In genomic region chr1:14790967-14791366, GRCh38 we compare ENCODE assay signal across 22 cellular contexts.
A peak's percentile ranks its signal among the peaks of the same experiment; 100 is the strongest.
DNase-seq lines count a peak whose midpoint lies in the region; ATAC-seq, FAIRE-seq and TF ChIP-seq lines count a peak whose summit lies in the region.
"Had no signal": no experiment of that assay in that cellular context is flagged by ENCODE, and none has a peak within 500 bp of the region (broad histone marks: within the 10 kb centered on the region; RNA-seq: fewer than 3 reads in every experiment).

No MANE protein-coding gene starts in this region.

- H3K9me3 Mint-ChIP-seq in H9 (no peaks in the 10 kb centered on the region), glutamatergic neuron (ENCODE audit: unreplicated experiment) (peaks cover 3% of the 10 kb centered on the region)

- no peak for TF ChIP-seq POLR2A in K562 (conservative IDR thresholded peaks at IDR 0.05)
- TF ChIP-seq POLR2A in spleen (IDR thresholded peaks at IDR 0.05), result no peak

- H3K4me3 Mint-ChIP-seq in H9, result no peak overlapping the region
- H3K4me3 Mint-ChIP-seq in glutamatergic neuron (ENCODE audit: unreplicated experiment), result no peak overlapping the region
- H3K4me3 Mint-ChIP-seq: CD14-positive monocyte; CD4-positive, alpha-beta memory T cell; CD4-positive, CD25-positive, alpha-beta regulatory T cell; CD8-positive, alpha-beta memory T cell had no signal

- H3K4me3 ChIP-seq in K562 (no peak overlapping the region), spleen (no peak overlapping the region)
- H3K4me3 ChIP-seq: BLaER1 had no signal

- H3K27ac Mint-ChIP-seq in H9, result peak overlapping the region in 2 of 3 experiments; percentile 15 to 65; a peak in 1 of 7 replicates
- no peak overlapping the region for H3K27ac Mint-ChIP-seq in glutamatergic neuron (ENCODE audit: unreplicated experiment)
- H3K27ac Mint-ChIP-seq: CD14-positive monocyte; CD4-positive, alpha-beta memory T cell had no signal

- no peak overlapping the region for H3T11ph ChIP-seq in H9 (ENCODE audit: low read length)

- H3K4me1 ChIP-seq in H9 (ENCODE audit: insufficient read depth, low read length), result peaks cover 10% of the 10 kb centered on the region; the same call in 1 of the 2 replicates
- H3K4me1 ChIP-seq in K562 (replicated peaks in 1 of 2; ENCODE audit: control insufficient read depth in 2 of 2, insufficient read depth in 2 of 2, low read length in 2 of 2), result peaks cover 29 to 31% of the 10 kb centered on the region in 2 experiments; a peak in 4 of 5 replicates
- H3K4me1 ChIP-seq in spleen, result peaks cover 0 to 6% (median 0%) of the 10 kb centered on the region in 6 donors
- H3K4me1 ChIP-seq: BE2C, BLaER1 had no signal

- H3K18ac ChIP-seq in H9 (ENCODE audit: insufficient read length, low read depth, low read length), result no peak overlapping the region

- H3K36me3 ChIP-seq in K562 (ENCODE audit: control insufficient read depth, insufficient read depth, low read length) (no peaks in the 10 kb centered on the region), spleen (no peaks in the 10 kb centered on the region)
- H3K36me3 ChIP-seq: BE2C, BLaER1 had no signal

- no peak for TF ChIP-seq CTCF in H9 (conservative IDR thresholded peaks at IDR 0.05)
- no peak for TF ChIP-seq CTCF in K562 (IDR thresholded peaks at IDR 0.05 in 2 of 3, conservative IDR thresholded peaks at IDR 0.05 in 1 of 3; ENCODE audit: insufficient read depth in 2 of 3, low read depth in 1 of 3, low read length in 3 of 3)
- TF ChIP-seq CTCF in spleen (IDR thresholded peaks at IDR 0.05 in 8 of 11, conservative IDR thresholded peaks at IDR 0.05 in 3 of 11), result no peak
- TF ChIP-seq CTCF in glutamatergic neuron (IDR thresholded peaks at IDR 0.05; ENCODE audit: partially characterized antibody, unreplicated experiment), result no peak

- in situ Hi-C loops in K562 (cut with MboI), result no loop called here

- no peaks in the 10 kb centered on the region for H3K23me2 ChIP-seq in H9 (ENCODE audit: insufficient read length, low read depth, low read length, poor library complexity, severe bottlenecking)

- H3K9me1 ChIP-seq in K562 (ENCODE audit: control insufficient read depth, insufficient read depth, low read length), result no peaks in the 10 kb centered on the region

- H2BK15ac ChIP-seq in H9 (ENCODE audit: low read depth, low read length), result no peak overlapping the region

- H3K14ac ChIP-seq in H9 (ENCODE audit: insufficient read depth, low read length), result no peak overlapping the region

- TF ChIP-seq RAD21 in K562 (CRISPR knock-in tag; conservative IDR thresholded peaks at IDR 0.05 in 1 of 2, IDR thresholded peaks at IDR 0.05 in 1 of 2), result no peak

- H2AK5ac ChIP-seq in H9 (ENCODE audit: insufficient read length, low read length), result no peak overlapping the region

- no peak overlapping the region for H3K23ac ChIP-seq in H9 (ENCODE audit: insufficient read length, low read depth, low read length)

- no peak overlapping the region for H3K27ac ChIP-seq in H9 (ENCODE audit: insufficient read length, low read depth, low read length)
- no peak overlapping the region for H3K27ac ChIP-seq in K562 (ENCODE audit: extremely low read depth, low read depth, low read length)
- no peak overlapping the region for H3K27ac ChIP-seq in spleen
- H3K27ac ChIP-seq: BLaER1 had no signal

- H2BK12ac ChIP-seq in H9 (ENCODE audit: insufficient read length, low read depth, low read length), result no peak overlapping the region

- no peak overlapping the region for H3K56ac ChIP-seq in H9 (ENCODE audit: insufficient read length, low read depth, low read length)

- H3K36me3 Mint-ChIP-seq in H9 (ENCODE audit: insufficient read depth in 1 of 3, low read depth in 3 of 3), result no peaks in the 10 kb centered on the region
- H3K36me3 Mint-ChIP-seq in glutamatergic neuron (ENCODE audit: unreplicated experiment), result no peaks in the 10 kb centered on the region
- H3K36me3 Mint-ChIP-seq: CD14-positive monocyte; CD4-positive, alpha-beta memory T cell; CD4-positive, CD25-positive, alpha-beta regulatory T cell; CD8-positive, alpha-beta memory T cell had no signal

- no peaks in the 10 kb centered on the region for H3K9me3 ChIP-seq in H9 (ENCODE audit: control insufficient read depth, low read depth, low read length)
- H3K9me3 ChIP-seq in K562 (replicated peaks; ENCODE audit: control insufficient read depth, insufficient read depth, low read depth, low read length), result no peaks in the 10 kb centered on the region
- H3K9me3 ChIP-seq in spleen, result no peaks in the 10 kb centered on the region
- H3K9me3 ChIP-seq: BE2C, BLaER1 had no signal

- H3K27me3 ChIP-seq in H9 (ENCODE audit: insufficient read depth, low read length) (no peaks in the 10 kb centered on the region), K562 (ENCODE audit: control insufficient read depth in 2 of 2, insufficient read depth in 2 of 2, low read length in 2 of 2) (no peaks in the 10 kb centered on the region), spleen (replicated peaks in 1 of 7) (no peaks in the 10 kb centered on the region)
- H3K27me3 ChIP-seq: BE2C, BLaER1 had no signal

- no peak overlapping the region for H2BK20ac ChIP-seq in H9 (ENCODE audit: low read depth, low read length, poor library complexity, severe bottlenecking)

- H2BK5ac ChIP-seq in H9 (ENCODE audit: insufficient read length, low read length), result no peak overlapping the region

- no peaks in the 10 kb centered on the region for H4K20me1 ChIP-seq in H9 (ENCODE audit: control insufficient read depth, insufficient read depth, insufficient read length)
- H4K20me1 ChIP-seq in K562 (replicated peaks; ENCODE audit: control insufficient read depth, insufficient read depth, low read length), result no peaks in the 10 kb centered on the region
- H4K20me1 ChIP-seq: BLaER1 had no signal

- no peaks in the 10 kb centered on the region for H3K79me2 ChIP-seq in H9 (ENCODE audit: insufficient read depth, low read length)
- no peaks in the 10 kb centered on the region for H3K79me2 ChIP-seq in K562 (ENCODE audit: control insufficient read depth, insufficient read depth, low read length)

- H3K4me1 Mint-ChIP-seq in H9 (peaks cover 34% of the 10 kb centered on the region in 2 experiments), glutamatergic neuron (ENCODE audit: low read depth, unreplicated experiment) (no peaks in the 10 kb centered on the region)
- H3K4me1 Mint-ChIP-seq: CD14-positive monocyte; CD4-positive, alpha-beta memory T cell; CD4-positive, CD25-positive, alpha-beta regulatory T cell; CD8-positive, alpha-beta memory T cell had no signal

- H2AFZ ChIP-seq in H9 (ENCODE audit: low read length) (no peak overlapping the region), K562 (ENCODE audit: low read depth, low read length) (peak overlapping the region; percentile 7; the same call in 1 of the 2 replicates)

- H3K79me1 ChIP-seq in H9 (ENCODE audit: insufficient read depth, low read depth, low read length, poor library complexity, severe bottlenecking), result no peaks in the 10 kb centered on the region

- FAIRE-seq in K562 (lab: Jason Lieb, UNC), result no peak
- FAIRE-seq: A204.1, D721Med, G401.6, GM12891 had no signal

- BruUV-seq in K562 (replicated peaks; lab: Mats Ljungman, UMichigan), result no TSS peak

- H3K9ac ChIP-seq in H9 (ENCODE audit: extremely low read depth, insufficient read length, low read length) (no peak overlapping the region), K562 (ENCODE audit: insufficient read depth in 1 of 2, low read depth in 2 of 2, low read length in 2 of 2) (peak overlapping the region in 1 of 2 experiments; percentile 59; a peak in 2 of 4 replicates)
- H3K9ac ChIP-seq: BLaER1 had no signal

- no peak for TF ChIP-seq EP300 in K562 (IDR thresholded peaks at IDR 0.05; ENCODE audit: low read length)

- WGBS in H9 (ENCODE audit: extremely low coverage, insufficient read length, low lambda C conversion rate), result no CpG with 5 or more reads among the region's 8 CpGs
- 49% methylated on average over 8 of the region's 8 CpGs for WGBS in K562 (ENCODE audit: insufficient coverage, low coverage, missing lambda C conversion rate)
- WGBS in spleen, 5 donors, result 66 to 87% (median 78%) methylated on average over 8 of the region's 8 CpGs

- H3K4ac ChIP-seq in H9 (ENCODE audit: low read depth, low read length), result no peak overlapping the region

- H4K91ac ChIP-seq in H9 (ENCODE audit: insufficient read length, low read depth, low read length), result no peak overlapping the region

- CTCF ChIA-PET in K562 (lab: Yijun Ruan, JAX; ENCODE audit: low intra/inter-chr PET ratio), result no interaction called here

- no peak overlapping the region for H3K4me2 ChIP-seq in H9 (ENCODE audit: insufficient read depth, insufficient read length, low read length)
- no peak overlapping the region for H3K4me2 ChIP-seq in K562 (ENCODE audit: insufficient read depth, low read length)
- H3K4me2 ChIP-seq: BLaER1 had no signal

- POLR2A ChIA-PET in K562 (lab: Yijun Ruan, JAX), result no interaction called here

- no peak overlapping the region for H4K8ac ChIP-seq in H9 (replicated peaks; ENCODE audit: insufficient read length, low read depth, low read length)

- intact Hi-C loops in K562 (cut with micrococcal nuclease) (no loop called here), spleen (cut with DNase I; ENCODE audit: low total_unique reads) (no loop called here)

- H2BK120ac ChIP-seq in H9 (ENCODE audit: low read depth, low read length, poor library complexity, severe bottlenecking), result no peak overlapping the region

- no peak for ATAC-seq in K562

- H4K5ac ChIP-seq in H9 (ENCODE audit: insufficient read length, low read depth, low read length), result no peak overlapping the region

- H3K27me3 Mint-ChIP-seq in H9 (ENCODE audit: low read depth) (no peaks in the 10 kb centered on the region), glutamatergic neuron (ENCODE audit: unreplicated experiment) (peaks cover 2% of the 10 kb centered on the region)
- H3K27me3 Mint-ChIP-seq: CD4-positive, alpha-beta memory T cell; CD4-positive, CD25-positive, alpha-beta regulatory T cell had no signal

- DNase-seq in H9 (no peak), K562 (ENCODE audit: extremely low read depth in 1 of 4, low spot score in 3 of 4) (no peak), spleen (peak; percentile 41), glutamatergic neuron (no peak), cerebellum (ENCODE audit: low spot score) (no peak)
- DNase-seq in activated T-cell treated with anti-CD3 and anti-CD28 coated beads, Interleukin-2, amount 50 U/mL, for 1 hour, result no peak
- DNase-seq: 8988T; ACHN; BE2C; Calu3; CD4-positive, alpha-beta memory T cell; CD4-positive, CD25-positive, alpha-beta regulatory T cell; CD8-positive, alpha-beta memory T cell; COR-L47; DMS79 treated with DMSO at 0.1 percent for 48 hours; GF-D8 had no signal

TF ChIP-seq in K562, 482 proteins besides CTCF, POLR2A, EP300 and RAD21 (continues in another document):
- TF ChIP-seq ZNF274 (IDR thresholded peaks at IDR 0.05; ENCODE audit: borderline replicate concordance, low read depth, low read length) (no peak), CBFA2T3 (IDR thresholded peaks at IDR 0.05) (peak; percentile 43)
